In genomic region chr11:67649634-67650540, GRCh38 we compare ENCODE assay signal across 2 cellular contexts.
TF ChIP-seq lines count a peak whose summit lies in the region.

No MANE protein-coding gene starts in this region.

TF ChIP-seq in HCT116, 20 proteins besides CTCF, POLR2A, EP300 and RAD21:
- TF ChIP-seq YY1 (IDR thresholded peaks at IDR 0.05; ENCODE audit: extremely low read depth, insufficient replicate concordance, low read depth, low read length): no peak
- no peak for TF ChIP-seq EZH2 (IDR thresholded peaks at IDR 0.05)
- TF ChIP-seq SIN3A (IDR thresholded peaks at IDR 0.05; ENCODE audit: low read depth): no peak
- TF ChIP-seq ELF1 (IDR thresholded peaks at IDR 0.05; ENCODE audit: borderline replicate concordance, low read depth): no peak
- no peak for TF ChIP-seq EZH2phosphoT487 (IDR thresholded peaks at IDR 0.05; ENCODE audit: borderline replicate concordance)
- TF ChIP-seq CBX3 (IDR thresholded peaks at IDR 0.05; ENCODE audit: low read depth): no peak
- no peak for TF ChIP-seq CEBPB (IDR thresholded peaks at IDR 0.05; ENCODE audit: low read depth)
- no peak for TF ChIP-seq ZBTB33 (IDR thresholded peaks at IDR 0.05; ENCODE audit: extremely low read depth, insufficient replicate concordance, low read length)
- TF ChIP-seq FOSL1 (IDR thresholded peaks at IDR 0.05; ENCODE audit: low read depth): no peak
- TF ChIP-seq SP1 (IDR thresholded peaks at IDR 0.05; ENCODE audit: low read depth): no peak
- TF ChIP-seq ZNF274 (IDR thresholded peaks at IDR 0.05; ENCODE audit: low read depth, low read length): no peak
- no peak for TF ChIP-seq ZFX (IDR thresholded peaks at IDR 0.05)
- no peak for TF ChIP-seq SRF (IDR thresholded peaks at IDR 0.05; ENCODE audit: low read depth)
TF ChIP-seq in HCT116: peak in this region for 0.

TF ChIP-seq in GM12878, 131 proteins besides CTCF, POLR2A, EP300 and RAD21:
- TF ChIP-seq, protein P1, sequence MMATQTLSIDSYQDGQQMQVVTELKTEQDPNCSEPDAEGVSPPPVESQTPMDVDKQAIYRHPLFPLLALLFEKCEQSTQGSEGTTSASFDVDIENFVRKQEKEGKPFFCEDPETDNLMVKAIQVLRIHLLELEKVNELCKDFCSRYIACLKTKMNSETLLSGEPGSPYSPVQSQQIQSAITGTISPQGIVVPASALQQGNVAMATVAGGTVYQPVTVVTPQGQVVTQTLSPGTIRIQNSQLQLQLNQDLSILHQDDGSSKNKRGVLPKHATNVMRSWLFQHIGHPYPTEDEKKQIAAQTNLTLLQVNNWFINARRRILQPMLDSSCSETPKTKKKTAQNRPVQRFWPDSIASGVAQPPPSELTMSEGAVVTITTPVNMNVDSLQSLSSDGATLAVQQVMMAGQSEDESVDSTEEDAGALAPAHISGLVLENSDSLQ (IDR thresholded peaks at IDR 0.05): peak; percentile 36; the same call in 1 of the 2 replicates
- no peak for TF ChIP-seq GATAD2B (conservative IDR thresholded peaks at IDR 0.05; ENCODE audit: low read depth)
- TF ChIP-seq EED (IDR thresholded peaks at IDR 0.05; ENCODE audit: low read depth): no peak
- TF ChIP-seq NR2C2 (IDR thresholded peaks at IDR 0.05; ENCODE audit: borderline replicate concordance, control insufficient read depth, insufficient read length, low read depth): peak; percentile 61
- TF ChIP-seq ZBTB4 (CRISPR knock-in tag; IDR thresholded peaks at IDR 0.05): no peak
- TF ChIP-seq TAF1 (IDR thresholded peaks at IDR 0.05; ENCODE audit: borderline replicate concordance, low read depth, low read length): no peak
- no peak for TF ChIP-seq TCF12 (IDR thresholded peaks at IDR 0.05; ENCODE audit: low read depth, low read length)
- TF ChIP-seq, protein P2, sequence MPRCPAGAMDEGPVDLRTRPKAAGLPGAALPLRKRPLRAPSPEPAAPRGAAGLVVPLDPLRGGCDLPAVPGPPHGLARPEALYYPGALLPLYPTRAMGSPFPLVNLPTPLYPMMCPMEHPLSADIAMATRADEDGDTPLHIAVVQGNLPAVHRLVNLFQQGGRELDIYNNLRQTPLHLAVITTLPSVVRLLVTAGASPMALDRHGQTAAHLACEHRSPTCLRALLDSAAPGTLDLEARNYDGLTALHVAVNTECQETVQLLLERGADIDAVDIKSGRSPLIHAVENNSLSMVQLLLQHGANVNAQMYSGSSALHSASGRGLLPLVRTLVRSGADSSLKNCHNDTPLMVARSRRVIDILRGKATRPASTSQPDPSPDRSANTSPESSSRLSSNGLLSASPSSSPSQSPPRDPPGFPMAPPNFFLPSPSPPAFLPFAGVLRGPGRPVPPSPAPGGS (IDR thresholded peaks at IDR 0.05; ENCODE audit: borderline replicate concordance, insufficient read depth, low read depth, low read length, poor library complexity, severe bottlenecking): peak; percentile 96
- TF ChIP-seq PAX8 (IDR thresholded peaks at IDR 0.05): peak; percentile 90; the same call in 1 of the 2 replicates
- peak; percentile 99; the same call in 1 of the 2 replicates for TF ChIP-seq KDM1A (IDR thresholded peaks at IDR 0.05; ENCODE audit: borderline replicate concordance)
- TF ChIP-seq TCF3 (IDR thresholded peaks at IDR 0.05; ENCODE audit: borderline replicate concordance, insufficient read depth, low read depth, low read length): 0 out of 2 replicates have a peak, but pooled peaks have one; percentile 52
- TF ChIP-seq HDGF (IDR thresholded peaks at IDR 0.05): peak; percentile 76
- no peak for TF ChIP-seq CBFB (IDR thresholded peaks at IDR 0.05; ENCODE audit: low read depth)
- no peak for TF ChIP-seq SMARCA5 (IDR thresholded peaks at IDR 0.05)
- no peak for TF ChIP-seq MYC (IDR thresholded peaks at IDR 0.05; ENCODE audit: insufficient read depth, insufficient read length, insufficient replicate concordance, low read length, severe bottlenecking)
- TF ChIP-seq PML (IDR thresholded peaks at IDR 0.05; ENCODE audit: low read length): no peak; the same call in 1 of the 2 replicates
- TF ChIP-seq, protein P3, sequence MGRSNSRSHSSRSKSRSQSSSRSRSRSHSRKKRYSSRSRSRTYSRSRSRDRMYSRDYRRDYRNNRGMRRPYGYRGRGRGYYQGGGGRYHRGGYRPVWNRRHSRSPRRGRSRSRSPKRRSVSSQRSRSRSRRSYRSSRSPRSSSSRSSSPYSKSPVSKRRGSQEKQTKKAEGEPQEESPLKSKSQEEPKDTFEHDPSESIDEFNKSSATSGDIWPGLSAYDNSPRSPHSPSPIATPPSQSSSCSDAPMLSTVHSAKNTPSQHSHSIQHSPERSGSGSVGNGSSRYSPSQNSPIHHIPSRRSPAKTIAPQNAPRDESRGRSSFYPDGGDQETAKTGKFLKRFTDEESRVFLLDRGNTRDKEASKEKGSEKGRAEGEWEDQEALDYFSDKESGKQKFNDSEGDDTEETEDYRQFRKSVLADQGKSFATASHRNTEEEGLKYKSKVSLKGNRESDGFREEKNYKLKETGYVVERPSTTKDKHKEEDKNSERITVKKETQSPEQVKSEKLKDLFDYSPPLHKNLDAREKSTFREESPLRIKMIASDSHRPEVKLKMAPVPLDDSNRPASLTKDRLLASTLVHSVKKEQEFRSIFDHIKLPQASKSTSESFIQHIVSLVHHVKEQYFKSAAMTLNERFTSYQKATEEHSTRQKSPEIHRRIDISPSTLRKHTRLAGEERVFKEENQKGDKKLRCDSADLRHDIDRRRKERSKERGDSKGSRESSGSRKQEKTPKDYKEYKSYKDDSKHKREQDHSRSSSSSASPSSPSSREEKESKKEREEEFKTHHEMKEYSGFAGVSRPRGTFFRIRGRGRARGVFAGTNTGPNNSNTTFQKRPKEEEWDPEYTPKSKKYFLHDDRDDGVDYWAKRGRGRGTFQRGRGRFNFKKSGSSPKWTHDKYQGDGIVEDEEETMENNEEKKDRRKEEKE (IDR thresholded peaks at IDR 0.05): no peak
- TF ChIP-seq ETV6 (conservative IDR thresholded peaks at IDR 0.05 in 1 of 2, IDR thresholded peaks at IDR 0.05 in 1 of 2; ENCODE audit: borderline replicate concordance in 1 of 2, low read depth in 1 of 2): no peak
- no peak for TF ChIP-seq TARDBP (IDR thresholded peaks at IDR 0.05; ENCODE audit: borderline replicate concordance)
- TF ChIP-seq NFIC (IDR thresholded peaks at IDR 0.05; ENCODE audit: low read depth, low read length): peak; percentile 35
- TF ChIP-seq PBX3 (IDR thresholded peaks at IDR 0.05; ENCODE audit: insufficient replicate concordance, low read depth, low read length): peak; percentile 45
